ENCODE assay signal across 11 cellular contexts in genomic region chr1:58841455-58841854, GRCh38. TPM values are rescaled to one million over a fixed set of nuclear protein-coding genes. Genes with fewer than 3 reads are reported as not detected.
DNase-seq lines count a peak whose midpoint lies in the region; ATAC-seq and TF ChIP-seq lines count a peak whose summit lies in the region.
"Had no signal": no experiment of that assay in that cellular context is flagged by ENCODE, and none has a peak within 500 bp of the region (broad histone marks: within the 10 kb centered on the region; RNA-seq: fewer than 3 reads in every experiment).

No MANE protein-coding gene starts in this region.

- 80 to 83% methylated on average over 3 of the region's 3 CpGs for WGBS in lower leg skin, 2 donors

- H3K79me2 ChIP-seq in GM23338 (replicated peaks; ENCODE audit: insufficient read depth): no peaks in the 10 kb centered on the region

- H3K4me2 ChIP-seq in GM23338: no peak overlapping the region

- no peak for TF ChIP-seq POLR2A in lower leg skin (IDR thresholded peaks at IDR 0.05)

- H3K27ac Mint-ChIP-seq in GM23338: no peak overlapping the region
- H3K27ac Mint-ChIP-seq in immature natural killer cell: no peak overlapping the region
- H3K27ac Mint-ChIP-seq: brain had no signal

- ATAC-seq in GM23338 (peak; percentile 67), sciatic nerve (no peak), HG03045 (IDR thresholded peaks at IDR 0.05; ENCODE audit: unreplicated experiment) (no peak), HG03439 (IDR thresholded peaks at IDR 0.05; ENCODE audit: unreplicated experiment) (no peak)

- H3K9me3 Mint-ChIP-seq in GM23338 (no peaks in the 10 kb centered on the region), immature natural killer cell (no peaks in the 10 kb centered on the region)
- H3K9me3 Mint-ChIP-seq: brain had no signal

- no peak overlapping the region for H3K4me3 ChIP-seq in BE2C (ENCODE audit: low read depth, low read length)
- no peak overlapping the region for H3K4me3 ChIP-seq in GM23338
- no peak overlapping the region for H3K4me3 ChIP-seq in lower leg skin (ENCODE audit: low read depth, poor library complexity, severe bottlenecking)
- H3K4me3 ChIP-seq: thyroid gland had no signal

- H3K36me3 Mint-ChIP-seq in GM23338 (ENCODE audit: low read depth) (no peaks in the 10 kb centered on the region), immature natural killer cell (peaks cover 0 to 16% (median 10%) of the 10 kb centered on the region in 3 donors)
- H3K36me3 Mint-ChIP-seq: brain had no signal

- H3K27me3 ChIP-seq in BE2C (no peaks in the 10 kb centered on the region), GM23338 (ENCODE audit: insufficient read depth) (no peaks in the 10 kb centered on the region)
- H3K27me3 ChIP-seq: thyroid gland had no signal

- H3K4me1 Mint-ChIP-seq in GM23338 (no peaks in the 10 kb centered on the region), immature natural killer cell (peaks cover 3 to 9% of the 10 kb centered on the region in 2 donors)
- H3K4me1 Mint-ChIP-seq: brain had no signal

- H3K27ac ChIP-seq in GM23338 (ENCODE audit: low read depth): no peak overlapping the region
- H3K27ac ChIP-seq: thyroid gland had no signal

- TF ChIP-seq CTCF in BE2C (IDR thresholded peaks at IDR 0.05; ENCODE audit: low read depth, low read length) (peak; percentile 40), GM23338 (conservative IDR thresholded peaks at IDR 0.05; ENCODE audit: low read depth in 2 of 2) (peak; percentile 55 to 64), lower leg skin (IDR thresholded peaks at IDR 0.05) (no peak)

- H3K4me1 ChIP-seq in BE2C (no peaks in the 10 kb centered on the region), GM23338 (ENCODE audit: insufficient read depth) (no peaks in the 10 kb centered on the region)
- H3K4me1 ChIP-seq: thyroid gland had no signal

- H4K20me1 ChIP-seq in GM23338 (replicated peaks; ENCODE audit: insufficient read depth): no peaks in the 10 kb centered on the region

- no peaks in the 10 kb centered on the region for H3K36me3 ChIP-seq in BE2C
- no peaks in the 10 kb centered on the region for H3K36me3 ChIP-seq in GM23338 (ENCODE audit: insufficient read depth)
- H3K36me3 ChIP-seq: thyroid gland had no signal

- peak overlapping the region; percentile 63; the same call in 1 of the 2 replicates for H2AFZ ChIP-seq in GM23338

- intact Hi-C loops in sciatic nerve (cut with DNase I): no loop called here
- intact Hi-C loops in lower leg skin (cut with DNase I; ENCODE audit: low total_unique reads): loop anchor here (10.0 kb wide), 1 partner anchor 1387 kb away; no protein-coding TSS in a partner anchor

- DNase-seq in BE2C (no peak), GM23338 (ENCODE audit: low spot score) (peak; percentile 74), T-helper 9 cell (peak; percentile 16), immature natural killer cell (peak; percentile 13 to 22 (median 16)), sciatic nerve (ENCODE audit: low spot score) (no peak), lower leg skin (ENCODE audit: low spot score in 2 of 2) (no peak)
- DNase-seq: occipital lobe, thyroid gland had no signal

- no peaks in the 10 kb centered on the region for H3K9me2 ChIP-seq in GM23338 (ENCODE audit: insufficient read depth)

- H3K9me3 ChIP-seq in BE2C: no peaks in the 10 kb centered on the region
- H3K9me3 ChIP-seq: thyroid gland had no signal

- H3K27me3 Mint-ChIP-seq in GM23338 (ENCODE audit: insufficient read depth, low read depth, poor library complexity): peaks cover 8% of the 10 kb centered on the region
- H3K27me3 Mint-ChIP-seq in immature natural killer cell (ENCODE audit: low read depth in 3 of 3): peaks cover 0 to 3% (median 1%) of the 10 kb centered on the region in 3 donors

- H3K4me3 Mint-ChIP-seq in GM23338 (no peak overlapping the region), immature natural killer cell (no peak overlapping the region)
- H3K4me3 Mint-ChIP-seq: brain had no signal

- H3F3A ChIP-seq in GM23338 (replicated peaks; ENCODE audit: low read depth): no peaks in the 10 kb centered on the region

TF ChIP-seq in GM23338, 12 proteins besides CTCF, POLR2A, EP300 and RAD21:
- TF ChIP-seq JUNB (IDR thresholded peaks at IDR 0.05; ENCODE audit: unreplicated experiment) (no peak), ZNF114 (CRISPR knock-in tag; IDR thresholded peaks at IDR 0.05) (no peak), ZNF331 (CRISPR knock-in tag; IDR thresholded peaks at IDR 0.05; ENCODE audit: low read depth) (no peak), CREB1 (CRISPR knock-in tag; IDR thresholded peaks at IDR 0.05; ENCODE audit: low read depth) (no peak), EZH2 (IDR thresholded peaks at IDR 0.05; ENCODE audit: low read depth, unreplicated experiment) (no peak), REST (IDR thresholded peaks at IDR 0.05; ENCODE audit: unreplicated experiment) (no peak), EZH2phosphoT487 (IDR thresholded peaks at IDR 0.05; ENCODE audit: unreplicated experiment) (no peak)
TF ChIP-seq in GM23338: peak in this region for 0.

RNA-seq across cellular contexts. Expression of gene JUN, which starts 57.6 kb away (rescaled TPM):
- 26.6 TPM for polyA plus RNA-seq in BE2C (2012; ENCODE audit: insufficient read depth, insufficient read length, low read depth)
- total RNA-seq in GM23338 (2014; rRNA removed; shearing (Covaris generic)): 21.6 and 28.5 TPM in 2 replicates
- 19.6 and 23.3 TPM in 2 replicates for polyA plus RNA-seq in GM23338 (2016; fragmentation: Nextera tagmentation; extraction: Ambion mirVana)
- 10 to 100 TPM; 18.7 to 58.4 (median 18.9) TPM for polyA plus RNA-seq in immature natural killer cell
- total RNA-seq in sciatic nerve: 179 TPM
- 100 to 1,000 TPM in 3 of 4 donors, 10 to 100 TPM in 1; 93.8 to 589 (median 205) TPM for total RNA-seq in lower leg skin

Comparison
In these comparisons a context has a peak if more than half of its experiments do, and no peak if none do; other contexts are left out.
1. DNase-seq: peak in GM23338 (single experiment), T-helper 9 cell (single experiment) and immature natural killer cell (3 of 3); none in BE2C (single experiment), sciatic nerve (single experiment) and lower leg skin (0 of 2).
2. CTCF ChIP-seq: peak in BE2C (single experiment) and GM23338 (2 of 2); none in lower leg skin (0 of 3).